14 cellular contexts compared by ENCODE assay signal in genomic region chr22:37636949-37637273, GRCh38. TPM values are rescaled to one million over a fixed set of nuclear protein-coding genes. Genes with fewer than 3 reads are reported as not detected.
DNase-seq lines count a peak whose midpoint lies in the region; ATAC-seq and TF ChIP-seq lines count a peak whose summit lies in the region.
"Had no signal": no experiment of that assay in that cellular context is flagged by ENCODE, and none has a peak within 500 bp of the region (broad histone marks: within the 10 kb centered on the region; RNA-seq: fewer than 3 reads in every experiment).

No MANE protein-coding gene starts in this region.

- no peak for DNase-seq in activated CD4-positive, alpha-beta T cell treated with anti-CD3 and anti-CD28 coated beads, Interleukin-2, amount 10 ng/mL, durations not matched to agents 7 days and 5 days
- no peak for DNase-seq in activated CD4-positive, alpha-beta T cell treated with anti-CD3 and anti-CD28 coated beads for 1 hour
- DNase-seq in RWPE1 (ENCODE audit: low spot score) (no peak), esophagus squamous epithelium (lab: John Stamatoyannopoulos, UW) (no peak), NCI-H2029 (lab: John Stamatoyannopoulos, UW) (no peak), uterus (no peak), OCI-M2 (lab: John Stamatoyannopoulos, UW; ENCODE audit: unreplicated experiment) (no peak)
- DNase-seq: activated CD4-positive, CD25-positive, alpha-beta regulatory T cell; colonic mucosa; H9; NCI-H1436 treated with DMSO at 0.1 percent for 48 hours; NCI-H774; tibial artery had no signal

- TF ChIP-seq CTCF in RWPE1 (conservative IDR thresholded peaks at IDR 0.05; ENCODE audit: low read depth) (no peak), esophagus squamous epithelium (IDR thresholded peaks at IDR 0.05) (no peak), uterus (IDR thresholded peaks at IDR 0.05) (no peak)

- 67 to 70% methylated on average over 2 to 3 of the region's 3 CpGs for WGBS in esophagus squamous epithelium, 2 donors

- TF ChIP-seq POLR2A in esophagus squamous epithelium (IDR thresholded peaks at IDR 0.05) (no peak), uterus (IDR thresholded peaks at IDR 0.05) (no peak)

- CTCF ChIA-PET in activated CD4-positive, alpha-beta T cell treated with anti-CD3 and anti-CD28 coated beads, Interleukin-2, amount 10 ng/mL, durations not matched to agents 7 days and 5 days (lab: Charles Lee), result interaction anchor here (0.8 to 3.0 kb wide), 8 partner anchors 10 to 44 kb away, joined by 3 to 17 read pairs (median 4); partner anchors contain the start of gene GGA1
- CTCF ChIA-PET in RWPE1 (lab: Yijun Ruan, JAX), result interaction anchor here (1.0 kb wide), 1 partner anchor 30 kb away, joined by 4 read pairs; no protein-coding TSS in a partner anchor

- H3K4me1 ChIP-seq in esophagus squamous epithelium (peaks cover 54 to 99% (median 71%) of the 10 kb centered on the region in 3 donors), uterus (peaks cover 7 to 24% of the 10 kb centered on the region in 2 donors)

- peak overlapping the region; percentile 90 for H3K27ac Mint-ChIP-seq in activated CD4-positive, alpha-beta T cell treated with anti-CD3 and anti-CD28 coated beads, Interleukin-2, amount 10 ng/mL, durations not matched to agents 7 days and 5 days
- H3K27ac Mint-ChIP-seq in stimulated activated memory B cell treated with anti-CD40 and anti-IgM and Interleukin-4, amounts not matched to agents 10 μg/mL and 1 μg/mL and 100 μg/mL, for 72 hours, result peak overlapping the region; percentile 92

- no peaks in the 10 kb centered on the region for H3K9me3 Mint-ChIP-seq in activated CD4-positive, alpha-beta T cell treated with anti-CD3 and anti-CD28 coated beads, Interleukin-2, amount 10 ng/mL, durations not matched to agents 7 days and 5 days
- no peaks in the 10 kb centered on the region for H3K9me3 Mint-ChIP-seq in stimulated activated memory B cell treated with anti-CD40 and anti-IgM and Interleukin-4, amounts not matched to agents 10 μg/mL and 1 μg/mL and 100 μg/mL, for 72 hours
- H3K9me3 Mint-ChIP-seq: H9 had no signal

- no peaks in the 10 kb centered on the region for H3K27me3 Mint-ChIP-seq in activated CD4-positive, alpha-beta T cell treated with anti-CD3 and anti-CD28 coated beads, Interleukin-2, amount 10 ng/mL, durations not matched to agents 7 days and 5 days
- no peaks in the 10 kb centered on the region for H3K27me3 Mint-ChIP-seq in stimulated activated memory B cell treated with anti-CD40 and anti-IgM and Interleukin-4, amounts not matched to agents 10 μg/mL and 1 μg/mL and 100 μg/mL, for 72 hours

- H3K9me3 ChIP-seq in esophagus squamous epithelium (no peaks in the 10 kb centered on the region), uterus (no peaks in the 10 kb centered on the region)
- H3K9me3 ChIP-seq: colonic mucosa, tibial artery had no signal

- ATAC-seq in stimulated activated memory B cell treated with anti-CD40 and anti-IgM and Interleukin-4, amounts not matched to agents 10 μg/mL and 1 μg/mL and 100 μg/mL, for 72 hours, result no peak

- peak overlapping the region; percentile 98 for H3K4me3 Mint-ChIP-seq in activated CD4-positive, alpha-beta T cell treated with anti-CD3 and anti-CD28 coated beads, Interleukin-2, amount 10 ng/mL, durations not matched to agents 7 days and 5 days
- peak overlapping the region; percentile 24 for H3K4me3 Mint-ChIP-seq in stimulated activated memory B cell treated with anti-CD40 and anti-IgM and Interleukin-4, amounts not matched to agents 10 μg/mL and 1 μg/mL and 100 μg/mL, for 72 hours

- H3K4me3 ChIP-seq in esophagus squamous epithelium, result no peak overlapping the region
- no peak overlapping the region for H3K4me3 ChIP-seq in uterus
- H3K4me3 ChIP-seq: colonic mucosa, tibial artery had no signal

- peaks cover 0 to 20% (median 0%) of the 10 kb centered on the region in 3 donors for H3K36me3 ChIP-seq in esophagus squamous epithelium
- H3K36me3 ChIP-seq in uterus, result no peaks in the 10 kb centered on the region

- H3K36me3 Mint-ChIP-seq in activated CD4-positive, alpha-beta T cell treated with anti-CD3 and anti-CD28 coated beads, Interleukin-2, amount 10 ng/mL, durations not matched to agents 7 days and 5 days (ENCODE audit: low read depth), result peaks cover 29% of the 10 kb centered on the region
- peaks cover 3% of the 10 kb centered on the region for H3K36me3 Mint-ChIP-seq in stimulated activated memory B cell treated with anti-CD40 and anti-IgM and Interleukin-4, amounts not matched to agents 10 μg/mL and 1 μg/mL and 100 μg/mL, for 72 hours

- intact Hi-C loops in esophagus squamous epithelium (cut with DNase I) (loop anchor here (10.0 kb wide), 1 partner anchor 158 kb away; no protein-coding TSS in a partner anchor), uterus (cut with DNase I; ENCODE audit: low total_unique reads) (no loop called here)

- H3K4me1 Mint-ChIP-seq in activated CD4-positive, alpha-beta T cell treated with anti-CD3 and anti-CD28 coated beads, Interleukin-2, amount 10 ng/mL, durations not matched to agents 7 days and 5 days, result peaks cover 71% of the 10 kb centered on the region
- H3K4me1 Mint-ChIP-seq in stimulated activated memory B cell treated with anti-CD40 and anti-IgM and Interleukin-4, amounts not matched to agents 10 μg/mL and 1 μg/mL and 100 μg/mL, for 72 hours, result peaks cover 87% of the 10 kb centered on the region

- no peaks in the 10 kb centered on the region for H3K27me3 ChIP-seq in esophagus squamous epithelium
- H3K27me3 ChIP-seq in uterus, result no peaks in the 10 kb centered on the region
- H3K27me3 ChIP-seq: colonic mucosa had no signal

- POLR2A ChIA-PET in activated CD4-positive, alpha-beta T cell treated with anti-CD3 and anti-CD28 coated beads, Interleukin-2, amount 10 ng/mL, durations not matched to agents 7 days and 5 days (lab: Charles Lee), result interaction anchor here (1.0 kb wide), 1 partner anchor 9 kb away, joined by 5 read pairs; no protein-coding TSS in a partner anchor
- POLR2A ChIA-PET in RWPE1 (lab: Yijun Ruan, JAX; ENCODE audit: low non-redundant PET), result no interaction called here

- peak overlapping the region; percentile 46 for H3K27ac ChIP-seq in RWPE1
- H3K27ac ChIP-seq in esophagus squamous epithelium, result peak overlapping the region in 3 of 4 donors; percentile 90 to 94 (median 92)
- peak overlapping the region in 1 of 2 donors; percentile 44 for H3K27ac ChIP-seq in uterus
- H3K27ac ChIP-seq: tibial artery had no signal

RNA-seq across cellular contexts. Expression of gene SH3BP1, which starts 2.6 kb away (rescaled TPM):
- total RNA-seq in activated CD4-positive, alpha-beta T cell treated with anti-CD3 and anti-CD28 coated beads, Interleukin-2, amount 10 ng/mL, durations not matched to agents 7 days and 5 days, result 100 to 1,000 TPM; 184 to 187 TPM
- total RNA-seq in esophagus squamous epithelium (10 to 100 TPM; 33.8 to 53.4 (median 42.0) TPM), uterus (10 to 100 TPM in 3 of 4 donors, 1 to 10 TPM in 1; 7.4 to 26.2 (median 14.2) TPM)

RNA-seq across cellular contexts. Expression of gene PDXP, which starts 21.6 kb away (rescaled TPM):
- total RNA-seq in activated CD4-positive, alpha-beta T cell treated with anti-CD3 and anti-CD28 coated beads, Interleukin-2, amount 10 ng/mL, durations not matched to agents 7 days and 5 days, result 10 to 100 TPM; 21.5 to 21.8 TPM
- 1 to 10 TPM; 2.3 to 4.1 (median 2.9) TPM for total RNA-seq in esophagus squamous epithelium
- 10 to 100 TPM in 1 of 4 donors, 1 to 10 TPM in 2, under 1 TPM in 1; 0.88 to 10.7 (median 3.7) TPM for total RNA-seq in uterus

RNA-seq across cellular contexts. Expression of gene GGA1, which starts 28.3 kb away (rescaled TPM):
- 10 to 100 TPM; 58.5 to 62.8 TPM for total RNA-seq in activated CD4-positive, alpha-beta T cell treated with anti-CD3 and anti-CD28 coated beads, Interleukin-2, amount 10 ng/mL, durations not matched to agents 7 days and 5 days
- total RNA-seq in esophagus squamous epithelium (10 to 100 TPM; 32.2 to 54.3 (median 39.5) TPM), uterus (10 to 100 TPM; 16.7 to 78.0 (median 35.3) TPM)

RNA-seq across cellular contexts. Expression of gene LGALS1, which starts 38.5 kb away (rescaled TPM):
- 1,000 to 10,000 TPM; 1,140 to 1,273 TPM for total RNA-seq in activated CD4-positive, alpha-beta T cell treated with anti-CD3 and anti-CD28 coated beads, Interleukin-2, amount 10 ng/mL, durations not matched to agents 7 days and 5 days
- total RNA-seq in esophagus squamous epithelium, result 100 to 1,000 TPM in 2 of 4 donors, 10 to 100 TPM in 2; 25.4 to 261 (median 92.3) TPM
- total RNA-seq in uterus, result 1,000 to 10,000 TPM; 1,421 to 3,100 (median 2,146) TPM

RNA-seq across cellular contexts. Expression of gene NOL12, which starts 49.2 kb away (rescaled TPM):
- 10 to 100 TPM; 57.3 to 57.7 TPM for total RNA-seq in activated CD4-positive, alpha-beta T cell treated with anti-CD3 and anti-CD28 coated beads, Interleukin-2, amount 10 ng/mL, durations not matched to agents 7 days and 5 days
- total RNA-seq in esophagus squamous epithelium, result 10 to 100 TPM; 34.3 to 44.5 (median 40.8) TPM
- total RNA-seq in uterus, result 10 to 100 TPM; 11.8 to 74.3 (median 20.9) TPM
